Comparison of ENCODE assay signal across 12 cellular contexts in genomic region chr1:58290685-58291372, GRCh38.
DNase-seq lines count a peak whose midpoint lies in the region; ATAC-seq, FAIRE-seq and TF ChIP-seq lines count a peak whose summit lies in the region.
"Had no signal": no experiment of that assay in that cellular context is flagged by ENCODE, and none has a peak within 500 bp of the region (broad histone marks: within the 10 kb centered on the region; RNA-seq: fewer than 3 reads in every experiment).

No MANE protein-coding gene starts in this region.

- H3K27ac Mint-ChIP-seq in activated CD4-positive, alpha-beta T cell treated with anti-CD3 and anti-CD28 coated beads for 36 hours: no peak overlapping the region

- no peak for ATAC-seq in activated CD4-positive, alpha-beta T cell treated with anti-CD3 and anti-CD28 coated beads for 36 hours
- ATAC-seq: mucosa of descending colon had no signal

- H3K9me3 ChIP-seq in fibroblast of lung (ENCODE audit: control insufficient read depth, insufficient read depth, low read depth, low read length) (no peaks in the 10 kb centered on the region), esophagus muscularis mucosa (no peaks in the 10 kb centered on the region), kidney (ENCODE audit: control insufficient read depth in 1 of 2, low read length in 2 of 2) (peaks cover 0 to 5% of the 10 kb centered on the region in 2 donors)
- H3K9me3 ChIP-seq: mucosa of descending colon, tibial nerve had no signal

- CTCF ChIA-PET in activated CD4-positive, alpha-beta T cell treated with anti-CD3 and anti-CD28 coated beads for 36 hours (lab: Charles Lee): no interaction called here

- H3K4me1 ChIP-seq in fibroblast of lung (ENCODE audit: control insufficient read depth, extremely low read depth, insufficient read depth, low read length): no peaks in the 10 kb centered on the region
- no peaks in the 10 kb centered on the region for H3K4me1 ChIP-seq in esophagus muscularis mucosa
- no peaks in the 10 kb centered on the region for H3K4me1 ChIP-seq in kidney (ENCODE audit: control insufficient read depth in 1 of 2, insufficient read depth in 1 of 2, low read depth in 1 of 2, low read length in 2 of 2)
- H3K4me1 ChIP-seq: tibial nerve had no signal

- FAIRE-seq in kidney (lab: Jason Lieb, UNC): no peak

- POLR2A ChIA-PET in activated CD4-positive, alpha-beta T cell treated with anti-CD3 and anti-CD28 coated beads for 36 hours (lab: Charles Lee): no interaction called here

- no peak overlapping the region for H3K4me3 Mint-ChIP-seq in activated CD4-positive, alpha-beta T cell treated with anti-CD3 and anti-CD28 coated beads for 36 hours

- H3K27me3 ChIP-seq in fibroblast of lung (ENCODE audit: control insufficient read depth, insufficient read depth, low read length) (no peaks in the 10 kb centered on the region), esophagus muscularis mucosa (no peaks in the 10 kb centered on the region)
- H3K27me3 ChIP-seq: tibial nerve had no signal

- no peaks in the 10 kb centered on the region for H3K79me2 ChIP-seq in fibroblast of lung (ENCODE audit: control insufficient read depth, insufficient read depth, low read length)

- H3K9me3 Mint-ChIP-seq in activated CD4-positive, alpha-beta T cell treated with anti-CD3 and anti-CD28 coated beads for 36 hours (ENCODE audit: low read depth): peaks cover 3% of the 10 kb centered on the region

- H4K20me1 ChIP-seq in fibroblast of lung (ENCODE audit: control insufficient read depth, extremely low read depth, insufficient read depth, low read length): no peaks in the 10 kb centered on the region

- TF ChIP-seq CTCF in fibroblast of lung (conservative IDR thresholded peaks at IDR 0.05 in 1 of 2, IDR thresholded peaks at IDR 0.05 in 1 of 2; ENCODE audit: low read depth in 1 of 2, low read length in 2 of 2) (no peak), esophagus muscularis mucosa (IDR thresholded peaks at IDR 0.05) (no peak), kidney (IDR thresholded peaks at IDR 0.05; ENCODE audit: borderline replicate concordance, extremely low read depth, insufficient read depth) (no peak), GM20000 (IDR thresholded peaks at IDR 0.05; ENCODE audit: extremely low read depth, missing control alignments) (no peak)

- H3K36me3 Mint-ChIP-seq in activated CD4-positive, alpha-beta T cell treated with anti-CD3 and anti-CD28 coated beads for 36 hours (ENCODE audit: low read depth): no peaks in the 10 kb centered on the region

- TF ChIP-seq EP300 in esophagus muscularis mucosa (IDR thresholded peaks at IDR 0.05): no peak

- no peak for TF ChIP-seq POLR2A in esophagus muscularis mucosa (IDR thresholded peaks at IDR 0.05; ENCODE audit: low read depth)

- WGBS in esophagus muscularis mucosa: 51% methylated on average over 6 of the region's 6 CpGs

- intact Hi-C loops in activated CD4-positive, alpha-beta T cell treated with anti-CD3 and anti-CD28 coated beads for 36 hours (cut with DNase I, micrococcal nuclease): no loop called here
- intact Hi-C loops in esophagus muscularis mucosa (cut with DNase I): no loop called here
- intact Hi-C loops in kidney (cut with DNase I): no loop called here

- no peaks in the 10 kb centered on the region for H3K4me1 Mint-ChIP-seq in activated CD4-positive, alpha-beta T cell treated with anti-CD3 and anti-CD28 coated beads for 36 hours

- peak; percentile 21 for DNase-seq in activated CD4-positive, alpha-beta T cell treated with anti-CD3 and anti-CD28 coated beads for 36 hours
- no peak for DNase-seq in activated CD4-positive, alpha-beta T cell treated with anti-CD3 and anti-CD28 coated beads, Interleukin-2, amount 50 U/mL, for 1 hour
- DNase-seq in fibroblast of lung (ENCODE audit: low read depth in 2 of 2) (peak; percentile 21 to 25), retina (peak; percentile 16), esophagus muscularis mucosa (ENCODE audit: extremely low spot score) (no peak), kidney (no peak), GM20000 (ENCODE audit: low spot score) (no peak)
- DNase-seq: NCI-H1092; stimulated activated CD4-positive, alpha-beta T cell treated with anti-CD3 and anti-CD28 coated beads, Interleukin-1b, Interleukin-23, amount 100 ng/mL, for 48 hours had no signal

- H3K27ac ChIP-seq in fibroblast of lung (ENCODE audit: insufficient read depth, low read length): no peak overlapping the region
- H3K27ac ChIP-seq in esophagus muscularis mucosa (replicated peaks in 1 of 4): no peak overlapping the region
- H3K27ac ChIP-seq in kidney (ENCODE audit: low read depth in 2 of 2, low read length in 2 of 2): no peak overlapping the region
- H3K27ac ChIP-seq: tibial nerve had no signal

- no peak overlapping the region for H3K4me2 ChIP-seq in fibroblast of lung (ENCODE audit: extremely low read depth, insufficient read depth, low read length)

- H2AFZ ChIP-seq in fibroblast of lung (ENCODE audit: low read length): no peak overlapping the region

- H3K36me3 ChIP-seq in fibroblast of lung (ENCODE audit: control insufficient read depth, insufficient read depth, low read length): no peaks in the 10 kb centered on the region
- no peaks in the 10 kb centered on the region for H3K36me3 ChIP-seq in esophagus muscularis mucosa
- no peaks in the 10 kb centered on the region for H3K36me3 ChIP-seq in kidney (ENCODE audit: control insufficient read depth in 1 of 2, insufficient read depth in 2 of 2, low read length in 2 of 2)

- H3K4me3 ChIP-seq in fibroblast of lung (replicated peaks in 1 of 4; ENCODE audit: control extremely low read depth in 1 of 4, insufficient read depth in 1 of 4, low read depth in 3 of 4, low read length in 4 of 4): no peak overlapping the region
- no peak overlapping the region for H3K4me3 ChIP-seq in esophagus muscularis mucosa
- H3K4me3 ChIP-seq in kidney (ENCODE audit: low read length in 2 of 2): no peak overlapping the region
- H3K4me3 ChIP-seq: mucosa of descending colon, tibial nerve had no signal

- no peak overlapping the region for H3K9ac ChIP-seq in fibroblast of lung (ENCODE audit: insufficient read depth, low read length)
- H3K9ac ChIP-seq in kidney (ENCODE audit: low read length in 2 of 2): no peak overlapping the region

- H3K27me3 Mint-ChIP-seq in activated CD4-positive, alpha-beta T cell treated with anti-CD3 and anti-CD28 coated beads for 36 hours: no peaks in the 10 kb centered on the region

TF ChIP-seq in PFSK-1, 5 proteins besides CTCF, POLR2A, EP300 and RAD21:
- TF ChIP-seq POLR2AphosphoS5 (IDR thresholded peaks at IDR 0.05; ENCODE audit: low read depth, low read length) (no peak), SIN3A (IDR thresholded peaks at IDR 0.05; ENCODE audit: borderline replicate concordance, insufficient read depth, low read length) (peak; percentile 90; the same call in 1 of the 2 replicates), REST (IDR thresholded peaks at IDR 0.05; ENCODE audit: insufficient read depth in 1 of 2, low read depth in 2 of 2, low read length in 2 of 2) (peak; percentile 98)

Comparison
In these comparisons a context has a peak if more than half of its experiments do, and no peak if none do; other contexts are left out.
1. DNase-seq: peak in activated CD4-positive, alpha-beta T cell treated with anti-CD3 and anti-CD28 coated beads for 36 hours (single experiment), fibroblast of lung (2 of 2) and retina (single experiment); none in activated CD4-positive, alpha-beta T cell treated with anti-CD3 and anti-CD28 coated beads, Interleukin-2, amount 50 U/mL, for 1 hour (single experiment), esophagus muscularis mucosa (single experiment), kidney (single experiment) and GM20000 (single experiment).